ENCODE assay signal across 1 cellular context in the genomic region with DNA sequence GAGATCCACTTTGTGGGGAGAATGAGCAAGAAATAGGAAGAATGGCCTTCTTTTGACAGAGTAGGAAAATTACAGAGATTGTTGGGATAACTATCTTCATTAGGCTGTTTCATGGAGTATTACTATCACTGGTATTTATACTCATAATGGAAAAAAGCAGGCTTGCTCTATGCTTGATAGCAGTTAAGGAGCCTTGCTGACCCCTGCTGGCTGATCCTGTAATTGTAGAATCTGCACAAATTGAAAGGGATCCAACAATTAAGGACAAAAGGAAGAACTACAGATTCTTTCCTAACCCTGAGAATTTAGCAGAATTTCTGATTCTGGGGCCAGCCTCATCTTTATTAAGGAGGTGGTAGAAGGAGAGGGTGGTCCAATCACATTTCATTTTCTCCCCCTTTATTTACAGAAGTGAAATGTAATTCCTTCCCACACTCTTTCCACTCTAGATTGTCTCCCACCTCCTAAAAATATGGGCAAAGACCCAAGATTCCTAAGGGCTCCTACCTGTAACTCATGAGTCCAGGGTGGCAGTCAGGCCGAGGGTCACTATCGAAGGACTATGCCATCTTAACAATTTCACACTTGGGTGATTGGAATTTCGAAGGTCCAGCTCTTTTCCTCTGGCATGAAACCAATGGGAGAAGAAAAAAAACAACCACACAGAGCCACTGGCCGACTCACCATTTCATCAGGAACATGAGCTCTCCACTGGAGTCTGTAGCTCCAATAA.
TF ChIP-seq lines count a peak whose summit lies in the region.

No MANE protein-coding gene starts in this region.

TF ChIP-seq in K562, 482 proteins besides CTCF, POLR2A, EP300 and RAD21:
- TF ChIP-seq, protein P1, sequence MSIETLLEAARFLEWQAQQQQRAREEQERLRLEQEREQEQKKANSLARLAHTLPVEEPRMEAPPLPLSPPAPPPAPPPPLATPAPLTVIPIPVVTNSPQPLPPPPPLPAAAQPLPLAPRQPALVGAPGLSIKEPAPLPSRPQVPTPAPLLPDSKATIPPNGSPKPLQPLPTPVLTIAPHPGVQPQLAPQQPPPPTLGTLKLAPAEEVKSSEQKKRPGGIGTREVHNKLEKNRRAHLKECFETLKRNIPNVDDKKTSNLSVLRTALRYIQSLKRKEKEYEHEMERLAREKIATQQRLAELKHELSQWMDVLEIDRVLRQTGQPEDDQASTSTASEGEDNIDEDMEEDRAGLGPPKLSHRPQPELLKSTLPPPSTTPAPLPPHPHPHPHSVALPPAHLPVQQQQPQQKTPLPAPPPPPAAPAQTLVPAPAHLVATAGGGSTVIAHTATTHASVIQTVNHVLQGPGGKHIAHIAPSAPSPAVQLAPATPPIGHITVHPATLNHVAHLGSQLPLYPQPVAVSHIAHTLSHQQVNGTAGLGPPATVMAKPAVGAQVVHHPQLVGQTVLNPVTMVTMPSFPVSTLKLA (conservative IDR thresholded peaks at IDR 0.05), result 0 out of 4 replicates have a peak, but pooled peaks of 1 of the 2 experiments have one; percentile 32
- no peak for TF ChIP-seq ZNF830 (CRISPR knock-in tag; IDR thresholded peaks at IDR 0.05)
- no peak for TF ChIP-seq L3MBTL2 (IDR thresholded peaks at IDR 0.05)
- no peak for TF ChIP-seq STAG1 (CRISPR knock-in tag; IDR thresholded peaks at IDR 0.05; ENCODE audit: borderline replicate concordance)
- TF ChIP-seq ZNF316 (IDR thresholded peaks at IDR 0.05), result no peak
- TF ChIP-seq, protein P2, sequence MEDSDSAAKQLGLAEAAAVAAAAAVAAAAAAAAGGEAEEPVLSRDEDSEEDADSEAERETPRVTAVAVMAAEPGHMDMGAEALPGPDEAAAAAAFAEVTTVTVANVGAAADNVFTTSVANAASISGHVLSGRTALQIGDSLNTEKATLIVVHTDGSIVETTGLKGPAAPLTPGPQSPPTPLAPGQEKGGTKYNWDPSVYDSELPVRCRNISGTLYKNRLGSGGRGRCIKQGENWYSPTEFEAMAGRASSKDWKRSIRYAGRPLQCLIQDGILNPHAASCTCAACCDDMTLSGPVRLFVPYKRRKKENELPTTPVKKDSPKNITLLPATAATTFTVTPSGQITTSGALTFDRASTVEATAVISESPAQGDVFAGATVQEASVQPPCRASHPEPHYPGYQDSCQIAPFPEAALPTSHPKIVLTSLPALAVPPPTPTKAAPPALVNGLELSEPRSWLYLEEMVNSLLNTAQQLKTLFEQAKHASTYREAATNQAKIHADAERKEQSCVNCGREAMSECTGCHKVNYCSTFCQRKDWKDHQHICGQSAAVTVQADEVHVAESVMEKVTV (CRISPR knock-in tag; IDR thresholded peaks at IDR 0.05), result peak; percentile 87
- TF ChIP-seq ZNF408 (CRISPR knock-in tag; IDR thresholded peaks at IDR 0.05; ENCODE audit: low read depth), result no peak
- no peak for TF ChIP-seq ZBTB1 (CRISPR knock-in tag; IDR thresholded peaks at IDR 0.05; ENCODE audit: borderline replicate concordance, low read depth)
- TF ChIP-seq MAFK (IDR thresholded peaks at IDR 0.05; ENCODE audit: low read length), result no peak
- peak; percentile 39 for TF ChIP-seq NFIC (IDR thresholded peaks at IDR 0.05)
- TF ChIP-seq ZBTB43 (CRISPR knock-in tag; IDR thresholded peaks at IDR 0.05), result no peak
- peak; percentile 87 for TF ChIP-seq SMC3 (conservative IDR thresholded peaks at IDR 0.05; ENCODE audit: insufficient read depth, low read depth, low read length)
- no peak for TF ChIP-seq NR0B1 (IDR thresholded peaks at IDR 0.05; ENCODE audit: partially characterized antibody)
- no peak for TF ChIP-seq POLR2AphosphoS5 (IDR thresholded peaks at IDR 0.05; ENCODE audit: control insufficient read depth, insufficient read depth, low read depth, low read length)
- no peak for TF ChIP-seq PHF21A (IDR thresholded peaks at IDR 0.05; ENCODE audit: borderline replicate concordance, low read depth)
- 0 out of 2 replicates have a peak, but pooled peaks have one; percentile 49 for TF ChIP-seq ARID2 (IDR thresholded peaks at IDR 0.05)
- no peak for TF ChIP-seq MCM7 (IDR thresholded peaks at IDR 0.05)
- peak; percentile 67; the same call in 1 of the 2 replicates for TF ChIP-seq ARID3A (IDR thresholded peaks at IDR 0.05; ENCODE audit: borderline replicate concordance, low read depth, low read length)
- TF ChIP-seq TAF7 (tag; IDR thresholded peaks at IDR 0.05), result no peak
- no peak for TF ChIP-seq TSC22D4 (tag; IDR thresholded peaks at IDR 0.05)
- 0 out of 2 replicates have a peak, but pooled peaks have one; percentile 36 for TF ChIP-seq POLR2H (tag; IDR thresholded peaks at IDR 0.05; ENCODE audit: low read depth)
- TF ChIP-seq ZNF592 (IDR thresholded peaks at IDR 0.05), result 0 out of 2 replicates have a peak, but pooled peaks have one; percentile 41
- TF ChIP-seq YBX1 (IDR thresholded peaks at IDR 0.05), result no peak
- TF ChIP-seq KLF13 (tag; IDR thresholded peaks at IDR 0.05; ENCODE audit: borderline replicate concordance, low read depth), result no peak
- no peak for TF ChIP-seq ZNF274 (IDR thresholded peaks at IDR 0.05; ENCODE audit: borderline replicate concordance, low read depth, low read length)
- TF ChIP-seq ZNF354B (CRISPR knock-in tag; IDR thresholded peaks at IDR 0.05), result no peak
- 0 out of 2 replicates have a peak, but pooled peaks have one; percentile 17 for TF ChIP-seq KLF16 (IDR thresholded peaks at IDR 0.05)
- TF ChIP-seq SREBF1 (IDR thresholded peaks at IDR 0.05; ENCODE audit: borderline replicate concordance, low read depth, low read length), result no peak
- TF ChIP-seq CBFB (CRISPR knock-in tag; IDR thresholded peaks at IDR 0.05), result no peak
